ENCODE assay signal across 24 cellular contexts in the genomic region with DNA sequence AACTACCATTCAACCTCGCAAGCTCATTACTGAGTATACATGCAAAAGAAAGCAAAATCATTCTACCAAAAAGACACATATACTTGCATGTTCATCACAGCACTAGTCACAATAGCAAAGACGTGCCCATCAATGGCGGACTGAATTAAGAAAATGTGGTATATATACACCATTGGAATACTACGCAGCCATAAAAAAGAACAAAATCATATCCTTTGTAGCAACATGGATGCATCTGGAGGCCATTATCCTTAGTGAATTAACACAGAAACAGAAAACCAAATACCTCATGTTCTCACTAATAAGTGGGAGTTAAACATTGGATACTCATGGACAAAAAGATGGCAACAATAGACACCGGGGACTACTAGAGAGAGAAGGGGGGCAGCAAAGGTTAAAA.
"Had no signal": no experiment of that assay in that cellular context is flagged by ENCODE, and none has a peak within 500 bp of the region (broad histone marks: within the 10 kb centered on the region; RNA-seq: fewer than 3 reads in every experiment).

No MANE protein-coding gene starts in this region.

- H3K9me3 ChIP-seq: colonic mucosa, gastroesophageal sphincter, heart left ventricle, lower lobe of right lung, ovary, psoas muscle, sigmoid colon had no signal

- H3K27me3 ChIP-seq: colonic mucosa, foreskin keratinocyte, gastroesophageal sphincter, heart left ventricle, ovary, sigmoid colon had no signal

- ATAC-seq: foreskin keratinocyte; gastroesophageal sphincter; heart left ventricle; left ventricle myocardium superior; lower lobe of right lung; natural killer cell; psoas muscle; right cardiac atrium; stimulated activated memory B cell treated with anti-CD40 and anti-IgM and Interleukin-4, amounts not matched to agents 10 μg/mL and 1 μg/mL and 100 μg/mL, for 72 hours; stimulated activated naive CD8-positive, alpha-beta T cell treated with anti-CD3 and anti-CD28 coated beads, Interleukin-15, Interleukin-2, amounts not matched to agents 100 U/mL and 50 U/mL, for 24 hours had no signal

- DNase-seq: colonic mucosa; effector CD8-positive, alpha-beta T cell; endodermal cell; foreskin keratinocyte; heart left ventricle; hippocampal formation; immature natural killer cell; islet precursor cell; left ventricle myocardium superior; lower lobe of right lung; natural killer cell; occipital lobe; ovary; posterior cingulate gyrus; psoas muscle; right cardiac atrium; sigmoid colon; stimulated activated CD4-positive, alpha-beta T cell treated with anti-CD3 and anti-CD28 coated beads, Interleukin-2, amount 100 ng/mL, for 24 hours; stimulated activated CD4-positive, alpha-beta T cell treated with anti-CD3 and anti-CD28 coated beads, Interleukin-4, amount 100 ng/mL, for 4 hours; stimulated activated naive CD8-positive, alpha-beta T cell treated with anti-CD3 and anti-CD28 coated beads, Interleukin-15, Interleukin-2, amounts not matched to agents 100 U/mL and 50 U/mL, for 24 hours; substantia nigra had no signal

- H3K27ac ChIP-seq: colonic mucosa, epithelial cell of prostate, foreskin keratinocyte, lower lobe of right lung, ovary, psoas muscle, sigmoid colon had no signal

- H3K36me3 ChIP-seq: colonic mucosa, gastroesophageal sphincter, heart left ventricle, lower lobe of right lung, ovary, sigmoid colon had no signal

- H3K4me3 ChIP-seq: colonic mucosa, gastroesophageal sphincter, heart left ventricle, lower lobe of right lung, ovary, psoas muscle, sigmoid colon had no signal

- H3K4me1 ChIP-seq: colonic mucosa had no signal
